Comparison of ENCODE assay signal across 8 cellular contexts in the genomic region with DNA sequence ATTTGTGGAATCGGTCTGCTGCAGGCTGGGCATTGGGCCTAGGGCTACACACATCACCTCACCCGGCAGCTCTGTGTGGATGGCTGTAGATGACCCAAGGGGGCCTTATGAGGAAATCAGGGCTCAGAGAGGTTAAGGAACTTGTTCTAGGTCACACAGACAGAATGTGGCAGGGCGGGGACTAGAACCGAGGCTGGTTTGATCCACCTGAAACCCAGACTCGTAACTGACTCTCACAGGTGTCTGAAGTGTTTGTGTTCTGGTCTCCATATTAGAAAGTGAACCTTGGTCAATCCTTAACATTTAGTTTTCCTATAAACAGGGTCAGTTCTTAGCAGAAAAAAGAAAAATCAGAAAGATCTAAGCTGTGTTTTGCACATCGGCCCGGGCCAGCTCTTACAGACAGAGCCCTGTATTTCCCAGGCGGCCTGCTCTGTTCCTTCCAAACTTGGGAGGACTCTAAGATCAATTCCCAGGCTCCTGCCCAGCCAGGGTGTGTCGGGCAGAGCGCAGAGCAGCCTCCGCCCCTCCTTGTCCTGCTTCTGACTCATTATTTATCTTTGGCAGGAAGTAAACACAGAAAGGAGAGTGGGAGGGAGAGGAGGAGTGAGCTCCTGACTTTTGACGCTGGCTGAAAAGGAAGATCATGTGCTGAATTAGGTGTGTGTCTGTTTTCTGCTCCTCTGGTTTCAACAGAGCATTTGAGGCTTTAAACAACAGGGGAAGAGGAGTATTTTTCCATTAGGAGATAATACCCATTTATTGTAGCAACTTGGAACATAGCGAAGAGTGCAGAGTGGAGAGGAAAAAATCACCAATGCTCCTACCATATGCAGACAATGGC.
DNase-seq lines count a peak whose midpoint lies in the region; ATAC-seq, FAIRE-seq and TF ChIP-seq lines count a peak whose summit lies in the region.

No MANE protein-coding gene starts in this region.

- H2AFZ ChIP-seq in HepG2 (ENCODE audit: low read length) = no peak overlapping the region

- peak overlapping the region; percentile 55 for H3K9ac ChIP-seq in HepG2 (ENCODE audit: insufficient read depth, low read depth, low read length)

- peak; percentile 92 for FAIRE-seq in H54 (lab: Jason Lieb, UNC)
- FAIRE-seq in HepG2 (lab: Jason Lieb, UNC) = peak; percentile 98

- no peak for TF ChIP-seq POLR2A in H54 (IDR thresholded peaks at IDR 0.05; ENCODE audit: low read depth, low read length)
- peak in 1 of 2 experiments; percentile 26; a peak in 1 of 4 replicates for TF ChIP-seq POLR2A in HepG2 (IDR thresholded peaks at IDR 0.05; ENCODE audit: insufficient read depth in 1 of 2, low read depth in 2 of 2, low read length in 2 of 2)
- peak; percentile 36 for TF ChIP-seq POLR2A in transverse colon (IDR thresholded peaks at IDR 0.05)

- H3K9me3 ChIP-seq in HepG2 (ENCODE audit: low read length) (no peaks in the 10 kb centered on the region), transverse colon (no peaks in the 10 kb centered on the region)

- H3K27me3 ChIP-seq in HepG2 (ENCODE audit: control insufficient read depth in 1 of 2, insufficient read depth in 2 of 2, low read length in 2 of 2) = no peaks in the 10 kb centered on the region
- H3K27me3 ChIP-seq in transverse colon = no peaks in the 10 kb centered on the region

- CTCF ChIA-PET in HepG2 (lab: Yijun Ruan, JAX; ENCODE audit: low intra/inter-chr PET ratio, low total read pairs) = no interaction called here
- CTCF ChIA-PET in activated CD8-positive, alpha-beta T cell treated with anti-CD3 and anti-CD28 coated beads for 36 hours (lab: Charles Lee) = no interaction called here

- H3K27ac Mint-ChIP-seq in activated CD8-positive, alpha-beta T cell treated with anti-CD3 and anti-CD28 coated beads for 36 hours = no peak overlapping the region

- peaks cover 4% of the 10 kb centered on the region for H3K79me2 ChIP-seq in HepG2 (ENCODE audit: insufficient read depth, low read length)

- TF ChIP-seq EP300 in HepG2 (IDR thresholded peaks at IDR 0.05; ENCODE audit: low read depth in 2 of 2, low read length in 2 of 2) (peak; percentile 59 to 93; a peak in 3 of 4 replicates), HepG2 (CRISPR knock-in tag; IDR thresholded peaks at IDR 0.05; ENCODE audit: borderline replicate concordance) (peak; percentile 92), transverse colon (IDR thresholded peaks at IDR 0.05; ENCODE audit: low read depth) (peak; percentile 83)

- 14% methylated on average over 13 of the region's 13 CpGs for WGBS in HepG2 (ENCODE audit: low lambda C conversion rate)
- 18 to 35% methylated on average over 3 to 13 of the region's 13 CpGs for WGBS in transverse colon (ENCODE audit: low coverage in 1 of 2), 2 donors

- DNase-seq in H54 (ENCODE audit: insufficient read length, low spot score) = peak; percentile 61
- DNase-seq in NCI-H774 (lab: John Stamatoyannopoulos, UW) = peak; percentile 47
- DNase-seq in HepG2 (ENCODE audit: low spot score) = peak; percentile 97
- peak; percentile 89 for DNase-seq in transverse colon
- no peak for DNase-seq in NCI-H524 (lab: John Stamatoyannopoulos, UW)
- DNase-seq in cerebellar cortex (ENCODE audit: low spot score) = no peak
- no peak for DNase-seq in activated CD8-positive, alpha-beta T cell treated with anti-CD3 and anti-CD28 coated beads for 36 hours

- peak overlapping the region; percentile 63 for H3K4me2 ChIP-seq in HepG2 (ENCODE audit: low read depth, low read length)

- POLR2A ChIA-PET in HepG2 (lab: Yijun Ruan, JAX) = interaction anchor here (0.6 to 1.7 kb wide), 13 partner anchors 8 to 148 kb away, joined by 3 to 19 read pairs (median 3); partner anchors contain the start of gene ATE1
- POLR2A ChIA-PET in activated CD8-positive, alpha-beta T cell treated with anti-CD3 and anti-CD28 coated beads for 36 hours (lab: Charles Lee) = no interaction called here

- no peaks in the 10 kb centered on the region for H3K36me3 Mint-ChIP-seq in activated CD8-positive, alpha-beta T cell treated with anti-CD3 and anti-CD28 coated beads for 36 hours (ENCODE audit: low read depth)

- TF ChIP-seq CTCF in HepG2 (CRISPR knock-in tag; IDR thresholded peaks at IDR 0.05) (0 out of 2 replicates have a peak, but pooled peaks have one; percentile 9), transverse colon (IDR thresholded peaks at IDR 0.05) (no peak)
- TF ChIP-seq CTCF in activated CD8-positive, alpha-beta T cell treated with anti-CD3 and anti-CD28 coated beads for 36 hours (IDR thresholded peaks at IDR 0.05) = no peak

- in situ Hi-C loops in HepG2 (cut with HindIII; ENCODE audit: extremely low pct_ligation_motif_present, low pct_unique_long_range_greater_than_20kb) = no loop called here
- in situ Hi-C loops in transverse colon (cut with MboI; ENCODE audit: low pct_ligation_motif_present in 1 of 4, low pct_unique_long_range_greater_than_20kb in 1 of 4, low sequenced_read_pairs in 3 of 4) = no loop called here

- ATAC-seq in HepG2 = peak; percentile 100
- no peak for ATAC-seq in activated CD8-positive, alpha-beta T cell treated with anti-CD3 and anti-CD28 coated beads for 36 hours

- no peaks in the 10 kb centered on the region for H4K20me1 ChIP-seq in HepG2 (ENCODE audit: insufficient read depth, low read length)

- H3K4me1 Mint-ChIP-seq in activated CD8-positive, alpha-beta T cell treated with anti-CD3 and anti-CD28 coated beads for 36 hours (ENCODE audit: low read depth) = no peaks in the 10 kb centered on the region

- TSS peak; percentile 78 for BruUV-seq in HepG2 (replicated peaks; lab: Mats Ljungman, UMichigan)

- H3K36me3 ChIP-seq in HepG2 (replicated peaks in 1 of 2; ENCODE audit: control insufficient read depth in 1 of 2, insufficient read depth in 2 of 2, low read length in 2 of 2) (no peaks in the 10 kb centered on the region), transverse colon (no peaks in the 10 kb centered on the region)

- H3K4me3 ChIP-seq in HepG2 (replicated peaks in 1 of 3; ENCODE audit: insufficient read depth in 1 of 3, low read depth in 2 of 3, low read length in 3 of 3) (peak overlapping the region in 2 of 3 experiments; percentile 7 to 32; a peak in 3 of 6 replicates), transverse colon (no peak overlapping the region)

- H3K4me3 Mint-ChIP-seq in activated CD8-positive, alpha-beta T cell treated with anti-CD3 and anti-CD28 coated beads for 36 hours = no peak overlapping the region

- intact Hi-C loops in HepG2 (cut with micrococcal nuclease; ENCODE audit: unreplicated experiment) = no loop called here
- intact Hi-C loops in transverse colon (cut with DNase I; ENCODE audit: low total_unique reads) = no loop called here
- intact Hi-C loops in activated CD8-positive, alpha-beta T cell treated with anti-CD3 and anti-CD28 coated beads for 36 hours (cut with micrococcal nuclease) = no loop called here

- peaks cover 2% of the 10 kb centered on the region for H3K27me3 Mint-ChIP-seq in activated CD8-positive, alpha-beta T cell treated with anti-CD3 and anti-CD28 coated beads for 36 hours

- H3K4me1 ChIP-seq in HepG2 (ENCODE audit: insufficient read depth, low read length) (peaks cover 52% of the 10 kb centered on the region), transverse colon (peaks cover 18 to 50% (median 29%) of the 10 kb centered on the region in 4 donors)

- 0 out of 2 replicates have a peak, but pooled peaks have one; percentile 9 for TF ChIP-seq RAD21 in HepG2 (CRISPR knock-in tag; IDR thresholded peaks at IDR 0.05)

- H3K27ac ChIP-seq in cingulate gyrus (ENCODE audit: low read depth, low read length) = peak overlapping the region; percentile 76
- H3K27ac ChIP-seq in HepG2 (ENCODE audit: extremely low read length, insufficient read depth, low read length) = peak overlapping the region; percentile 75
- peak overlapping the region; percentile 89 to 93 (median 89) for H3K27ac ChIP-seq in transverse colon

- peaks cover 1% of the 10 kb centered on the region for H3K9me3 Mint-ChIP-seq in activated CD8-positive, alpha-beta T cell treated with anti-CD3 and anti-CD28 coated beads for 36 hours

TF ChIP-seq in HepG2, 621 proteins besides CTCF, POLR2A, EP300 and RAD21 (continues in another document):
- TF ChIP-seq HNF4A (CRISPR knock-in tag; IDR thresholded peaks at IDR 0.05) = peak; percentile 72
- TF ChIP-seq ZNF225 (CRISPR knock-in tag; IDR thresholded peaks at IDR 0.05) = no peak
- no peak for TF ChIP-seq PHF5A (CRISPR knock-in tag; IDR thresholded peaks at IDR 0.05; ENCODE audit: low read depth, unreplicated experiment)
- TF ChIP-seq, protein P1, sequence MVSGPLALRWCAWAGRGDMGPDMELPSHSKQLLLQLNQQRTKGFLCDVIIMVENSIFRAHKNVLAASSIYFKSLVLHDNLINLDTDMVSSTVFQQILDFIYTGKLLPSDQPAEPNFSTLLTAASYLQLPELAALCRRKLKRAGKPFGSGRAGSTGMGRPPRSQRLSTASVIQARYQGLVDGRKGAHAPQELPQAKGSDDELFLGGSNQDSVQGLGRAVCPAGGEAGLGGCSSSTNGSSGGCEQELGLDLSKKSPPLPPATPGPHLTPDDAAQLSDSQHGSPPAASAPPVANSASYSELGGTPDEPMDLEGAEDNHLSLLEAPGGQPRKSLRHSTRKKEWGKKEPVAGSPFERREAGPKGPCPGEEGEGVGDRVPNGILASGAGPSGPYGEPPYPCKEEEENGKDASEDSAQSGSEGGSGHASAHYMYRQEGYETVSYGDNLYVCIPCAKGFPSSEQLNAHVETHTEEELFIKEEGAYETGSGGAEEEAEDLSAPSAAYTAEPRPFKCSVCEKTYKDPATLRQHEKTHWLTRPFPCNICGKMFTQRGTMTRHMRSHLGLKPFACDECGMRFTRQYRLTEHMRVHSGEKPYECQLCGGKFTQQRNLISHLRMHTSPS (CRISPR knock-in tag; IDR thresholded peaks at IDR 0.05; ENCODE audit: low read depth) = no peak
- TF ChIP-seq PHB2 (IDR thresholded peaks at IDR 0.05; ENCODE audit: partially characterized antibody) = no peak
- TF ChIP-seq PHF20 (CRISPR knock-in tag; IDR thresholded peaks at IDR 0.05) = no peak
- peak; percentile 71; the same call in 1 of the 2 replicates for TF ChIP-seq SPEN (CRISPR knock-in tag; IDR thresholded peaks at IDR 0.05; ENCODE audit: low read depth)
- TF ChIP-seq PITX1 (CRISPR knock-in tag; IDR thresholded peaks at IDR 0.05) = peak; percentile 44; the same call in 1 of the 2 replicates
- peak; percentile 89 for TF ChIP-seq DMAP1 (CRISPR knock-in tag; IDR thresholded peaks at IDR 0.05)

Comparison
In these comparisons a context has a peak if more than half of its experiments do, and no peak if none do; other contexts are left out.
1. DNase-seq: peak in H54 (single experiment), NCI-H774 (single experiment), HepG2 (single experiment) and transverse colon (single experiment); none in NCI-H524 (0 of 2), cerebellar cortex (single experiment) and activated CD8-positive, alpha-beta T cell treated with anti-CD3 and anti-CD28 coated beads for 36 hours (single experiment).
2. H3K4me3 ChIP-seq: peak in HepG2 (2 of 3); none in transverse colon (0 of 4).
3. Peak in every context shown above with its lines, with median percentiles within 50 percentile points of each other: H3K27ac ChIP-seq.